Comparison of ENCODE assay signal across 13 cellular contexts in the genomic region with DNA sequence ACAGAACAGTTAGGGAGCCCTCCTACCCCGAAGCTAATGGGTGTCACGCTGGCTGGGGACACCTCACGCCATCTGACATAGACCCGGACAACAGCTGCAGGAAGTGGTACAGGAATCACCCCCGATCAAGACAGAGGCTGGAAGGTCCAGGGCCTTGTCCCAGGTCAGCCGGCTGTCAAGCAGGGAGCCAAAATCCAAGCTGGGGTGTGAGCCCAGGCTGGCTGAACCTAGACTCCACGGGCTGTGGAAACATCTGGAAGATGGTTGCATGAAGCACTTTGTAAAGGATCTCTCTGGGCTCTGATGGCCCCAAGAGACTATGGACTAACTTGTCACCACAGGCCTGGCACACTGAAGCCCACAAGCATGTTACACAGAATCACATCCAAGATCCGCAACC.
DNase-seq lines count a peak whose midpoint lies in the region; ATAC-seq, FAIRE-seq and TF ChIP-seq lines count a peak whose summit lies in the region.
"Had no signal": no experiment of that assay in that cellular context is flagged by ENCODE, and none has a peak within 500 bp of the region (broad histone marks: within the 10 kb centered on the region; RNA-seq: fewer than 3 reads in every experiment).

No MANE protein-coding gene starts in this region.

- peaks cover 29% of the 10 kb centered on the region for H3K79me2 ChIP-seq in mesendoderm (ENCODE audit: control insufficient read depth, insufficient read depth, low read length)

- no peaks in the 10 kb centered on the region for H3K27me3 ChIP-seq in muscle layer of colon (ENCODE audit: control insufficient read depth in 1 of 2, insufficient read depth in 2 of 2, low read length in 2 of 2)
- no peaks in the 10 kb centered on the region for H3K27me3 ChIP-seq in thoracic aorta (replicated peaks; ENCODE audit: insufficient read depth)
- no peaks in the 10 kb centered on the region for H3K27me3 ChIP-seq in mesendoderm (ENCODE audit: insufficient read depth, low read length, poor library complexity)

- no peak overlapping the region for H3K4me2 ChIP-seq in mesendoderm (ENCODE audit: low read length)

- no peak overlapping the region for H3K56ac ChIP-seq in mesendoderm (ENCODE audit: low read length)

- peaks cover 61% of the 10 kb centered on the region for H3K4me1 ChIP-seq in muscle layer of colon (ENCODE audit: insufficient read depth, low read length)
- H3K4me1 ChIP-seq in thoracic aorta (ENCODE audit: control insufficient read depth in 1 of 2, low read depth in 2 of 2) = peaks cover 58 to 83% of the 10 kb centered on the region in 2 donors
- H3K4me1 ChIP-seq in mesendoderm (ENCODE audit: control insufficient read depth, low read depth, low read length) = peaks cover 3% of the 10 kb centered on the region

- ATAC-seq in thoracic aorta (ENCODE audit: insufficient number of reproducible peaks, low FRiP score, low read depth) = no peak

- H2BK5ac ChIP-seq in mesendoderm (ENCODE audit: low read length) = no peak overlapping the region

- no CpG with 5 or more reads among the region's 8 CpGs for WGBS in mesendoderm (ENCODE audit: extremely low coverage, insufficient coverage, low lambda C conversion rate)

- no peak overlapping the region for H4K5ac ChIP-seq in mesendoderm (ENCODE audit: low read length)

- H3K27ac Mint-ChIP-seq in dendritic cell treated with granulocyte-macrophage colony-stimulating factor and Interleukin-4, amounts not matched to agents 40 ng/mL and 50 ng/mL, for 4 days = peak overlapping the region; percentile 5
- H3K27ac Mint-ChIP-seq: memory B cell had no signal

- peaks cover 45% of the 10 kb centered on the region for H3K79me1 ChIP-seq in mesendoderm (ENCODE audit: low read length)

- no peak overlapping the region for H2AK5ac ChIP-seq in mesendoderm (ENCODE audit: low read length)

- intact Hi-C loops in dendritic cell treated with granulocyte-macrophage colony-stimulating factor and Interleukin-4, amounts not matched to agents 40 ng/mL and 50 ng/mL, for 4 days (cut with micrococcal nuclease) = no loop called here

- no peak overlapping the region for H3K9ac ChIP-seq in muscle layer of colon (ENCODE audit: low read length)
- no peak overlapping the region for H3K9ac ChIP-seq in mesendoderm (ENCODE audit: low read length)

- no peak for TF ChIP-seq CTCF in RWPE1 (conservative IDR thresholded peaks at IDR 0.05; ENCODE audit: low read depth)
- no peak for TF ChIP-seq CTCF in thoracic aorta (IDR thresholded peaks at IDR 0.05)

- H3K4ac ChIP-seq in mesendoderm (ENCODE audit: low read depth, low read length) = no peak overlapping the region

- no peak overlapping the region for H3K23ac ChIP-seq in mesendoderm (ENCODE audit: low read length)

- no peak overlapping the region for H4K8ac ChIP-seq in mesendoderm (ENCODE audit: low read depth, low read length)

- H3K9me3 Mint-ChIP-seq in dendritic cell treated with granulocyte-macrophage colony-stimulating factor and Interleukin-4, amounts not matched to agents 40 ng/mL and 50 ng/mL, for 4 days = no peaks in the 10 kb centered on the region
- H3K9me3 Mint-ChIP-seq: memory B cell had no signal

- H3K4me3 ChIP-seq in muscle layer of colon (ENCODE audit: low read depth in 1 of 2, low read length in 2 of 2) (peak overlapping the region in 1 of 2 donors; percentile 9), thoracic aorta (peak overlapping the region; percentile 49), mesendoderm (ENCODE audit: low read length) (no peak overlapping the region)

- no peak for FAIRE-seq in urothelium cell line (lab: Jason Lieb, UNC)
- FAIRE-seq: GM18507 had no signal

- H2BK120ac ChIP-seq in mesendoderm (ENCODE audit: low read depth, low read length) = no peak overlapping the region

- H2BK15ac ChIP-seq in mesendoderm (replicated peaks; ENCODE audit: low read depth) = no peak overlapping the region

- H3K9me3 ChIP-seq in muscle layer of colon (ENCODE audit: low read length) (no peaks in the 10 kb centered on the region), thoracic aorta (no peaks in the 10 kb centered on the region)

- no peak overlapping the region for H3K18ac ChIP-seq in mesendoderm (ENCODE audit: low read length)

- H3K4me3 Mint-ChIP-seq in dendritic cell treated with granulocyte-macrophage colony-stimulating factor and Interleukin-4, amounts not matched to agents 40 ng/mL and 50 ng/mL, for 4 days = no peak overlapping the region
- H3K4me3 Mint-ChIP-seq: memory B cell had no signal

- H3K36me3 Mint-ChIP-seq in dendritic cell treated with granulocyte-macrophage colony-stimulating factor and Interleukin-4, amounts not matched to agents 40 ng/mL and 50 ng/mL, for 4 days (ENCODE audit: low read depth) = peaks cover 95% of the 10 kb centered on the region
- H3K36me3 Mint-ChIP-seq: memory B cell had no signal

- DNase-seq in RWPE1 (ENCODE audit: low spot score) (no peak), thoracic aorta (ENCODE audit: low spot score) (no peak), globus pallidus (ENCODE audit: low spot score) (no peak), urothelium cell line (ENCODE audit: low spot score) (no peak), mesendoderm (no peak)
- DNase-seq: NCI-H1105; NCI-H526 treated with DMSO at 0.1 percent for 48 hours; stimulated activated CD4-positive, alpha-beta T cell treated with anti-CD3 and anti-CD28 coated beads, Interleukin-4, amount 100 ng/mL, for 4 hours; WERI-Rb-1 had no signal

- H3K36me3 ChIP-seq in muscle layer of colon (ENCODE audit: insufficient read depth, low read length) (no peaks in the 10 kb centered on the region), thoracic aorta (no peaks in the 10 kb centered on the region), mesendoderm (ENCODE audit: control insufficient read depth, insufficient read depth, low read length) (no peaks in the 10 kb centered on the region)

- POLR2A ChIA-PET in RWPE1 (lab: Yijun Ruan, JAX; ENCODE audit: low non-redundant PET) = no interaction called here

- CTCF ChIA-PET in RWPE1 (lab: Yijun Ruan, JAX) = interaction anchor here (1.2 kb wide), 1 partner anchor 40 kb away, joined by 4 read pairs; no protein-coding TSS in a partner anchor

- no peaks in the 10 kb centered on the region for H3K27me3 Mint-ChIP-seq in dendritic cell treated with granulocyte-macrophage colony-stimulating factor and Interleukin-4, amounts not matched to agents 40 ng/mL and 50 ng/mL, for 4 days

- H3K27ac ChIP-seq in RWPE1 = peak overlapping the region; percentile 99
- peak overlapping the region; percentile 69 for H3K27ac ChIP-seq in muscle layer of colon (ENCODE audit: low read depth, low read length)
- H3K27ac ChIP-seq in thoracic aorta = peak overlapping the region; percentile 82 to 90
- H3K27ac ChIP-seq in mesendoderm (ENCODE audit: low read depth, low read length) = no peak overlapping the region
- H3K27ac ChIP-seq: WERI-Rb-1 had no signal

- H3K4me1 Mint-ChIP-seq in dendritic cell treated with granulocyte-macrophage colony-stimulating factor and Interleukin-4, amounts not matched to agents 40 ng/mL and 50 ng/mL, for 4 days (ENCODE audit: low read depth) = peaks cover 94% of the 10 kb centered on the region
- H3K4me1 Mint-ChIP-seq: memory B cell had no signal
